In genomic region chr13:94263038-94263437, GRCh38 we compare ENCODE assay signal across 1 cellular context.
TF ChIP-seq lines count a peak whose summit lies in the region.

No MANE protein-coding gene starts in this region.

TF ChIP-seq in HepG2, 621 proteins besides CTCF, POLR2A, EP300 and RAD21 (continued from another document and continues in another):
- TF ChIP-seq ARID5B (CRISPR knock-in tag; IDR thresholded peaks at IDR 0.05) (peak; percentile 89), ZSCAN31 (CRISPR knock-in tag; IDR thresholded peaks at IDR 0.05; ENCODE audit: low read depth) (no peak), SALL1 (CRISPR knock-in tag; IDR thresholded peaks at IDR 0.05) (no peak), TAF15 (IDR thresholded peaks at IDR 0.05; ENCODE audit: low read depth, low read length, poor library complexity, severe bottlenecking) (no peak), TBX2 (CRISPR knock-in tag; IDR thresholded peaks at IDR 0.05; ENCODE audit: borderline replicate concordance) (peak; percentile 26; the same call in 1 of the 2 replicates), ZNF230 (CRISPR knock-in tag; IDR thresholded peaks at IDR 0.05) (no peak), FOXA3 (CRISPR knock-in tag; IDR thresholded peaks at IDR 0.05) (peak; percentile 87), MTERF4 (CRISPR knock-in tag; IDR thresholded peaks at IDR 0.05) (no peak), ZMYM2 (CRISPR knock-in tag; IDR thresholded peaks at IDR 0.05) (peak; percentile 70; the same call in 1 of the 2 replicates), NR1H2 (CRISPR knock-in tag; IDR thresholded peaks at IDR 0.05; ENCODE audit: borderline replicate concordance, low read depth) (no peak), YEATS2 (CRISPR knock-in tag; IDR thresholded peaks at IDR 0.05; ENCODE audit: borderline replicate concordance) (no peak), ZNF496 (CRISPR knock-in tag; IDR thresholded peaks at IDR 0.05; ENCODE audit: insufficient replicate concordance) (no peak), ZNF639 (CRISPR knock-in tag; conservative IDR thresholded peaks at IDR 0.05) (no peak), NR2F2 (IDR thresholded peaks at IDR 0.05; ENCODE audit: borderline replicate concordance, low read depth) (peak; percentile 64), CREM (IDR thresholded peaks at IDR 0.05) (peak; percentile 66; the same call in 1 of the 2 replicates), CREM (CRISPR knock-in tag; IDR thresholded peaks at IDR 0.05) (no peak), ZNF512 (CRISPR knock-in tag; IDR thresholded peaks at IDR 0.05) (no peak), AGO2 (optimal IDR thresholded peaks at IDR 0.05; ENCODE audit: low read depth, low read length) (no peak), SOX6 (IDR thresholded peaks at IDR 0.05) (no peak), SOX6 (CRISPR knock-in tag; IDR thresholded peaks at IDR 0.05) (peak; percentile 81), ZNF652 (CRISPR knock-in tag; IDR thresholded peaks at IDR 0.05; ENCODE audit: borderline replicate concordance, low read depth) (no peak), MAFG (CRISPR knock-in tag; IDR thresholded peaks at IDR 0.05) (no peak), ONECUT2 (CRISPR knock-in tag; IDR thresholded peaks at IDR 0.05) (0 out of 2 replicates have a peak, but pooled peaks have one; percentile 28), HMG20A (CRISPR knock-in tag; IDR thresholded peaks at IDR 0.05; ENCODE audit: borderline replicate concordance) (peak; percentile 42; the same call in 1 of the 2 replicates), NCOA2 (CRISPR knock-in tag; IDR thresholded peaks at IDR 0.05) (peak; percentile 74), MTA1 (CRISPR knock-in tag; IDR thresholded peaks at IDR 0.05; ENCODE audit: borderline replicate concordance) (no peak), HNF1A (IDR thresholded peaks at IDR 0.05; ENCODE audit: low read depth) (no peak), HNF1A (CRISPR knock-in tag; IDR thresholded peaks at IDR 0.05; ENCODE audit: borderline replicate concordance) (no peak), SMC3 (IDR thresholded peaks at IDR 0.05; ENCODE audit: low read length) (no peak), FOXA1 (IDR thresholded peaks at IDR 0.05) (peak; percentile 57; the same call in 1 of the 2 replicates), FOXA1 (CRISPR knock-in tag; IDR thresholded peaks at IDR 0.05) (0 out of 2 replicates have a peak, but pooled peaks have one; percentile 45), MTA3 (CRISPR knock-in tag; IDR thresholded peaks at IDR 0.05) (no peak), ZFP62 (CRISPR knock-in tag; IDR thresholded peaks at IDR 0.05) (no peak), CREBL2 (CRISPR knock-in tag; IDR thresholded peaks at IDR 0.05; ENCODE audit: borderline replicate concordance) (no peak), ZNF674 (CRISPR knock-in tag; IDR thresholded peaks at IDR 0.05; ENCODE audit: low read depth) (no peak), HIVEP1 (CRISPR knock-in tag; IDR thresholded peaks at IDR 0.05) (no peak), ZXDC (CRISPR knock-in tag; IDR thresholded peaks at IDR 0.05) (no peak), GTF3A (CRISPR knock-in tag; conservative IDR thresholded peaks at IDR 0.05) (no peak), ZBTB34 (CRISPR knock-in tag; IDR thresholded peaks at IDR 0.05) (no peak), HOMEZ (CRISPR knock-in tag; IDR thresholded peaks at IDR 0.05; ENCODE audit: low read depth) (peak; percentile 71; the same call in 1 of the 2 replicates), ARID3A (IDR thresholded peaks at IDR 0.05; ENCODE audit: low read depth, low read length) (peak; percentile 78; the same call in 1 of the 2 replicates), ZBTB1 (CRISPR knock-in tag; IDR thresholded peaks at IDR 0.05; ENCODE audit: borderline replicate concordance) (no peak), NCOR1 (IDR thresholded peaks at IDR 0.05; ENCODE audit: borderline replicate concordance, low read length) (no peak)
